Comparison of ENCODE assay signal across 8 cellular contexts in genomic region chr5:150449491-150450339, GRCh38. TPM values are rescaled to one million over a fixed set of nuclear protein-coding genes. Genes with fewer than 3 reads are reported as not detected.
A peak's percentile ranks its signal among the peaks of the same experiment; 100 is the strongest.
DNase-seq lines count a peak whose midpoint lies in the region; ATAC-seq and TF ChIP-seq lines count a peak whose summit lies in the region.

Gene RPS14, minus strand, starts transcription at chr5:150449739. Its CDS starts 2,006 bp downstream, at chr5:150447733.

- DNase-seq in CD4-positive, alpha-beta T cell: peak; percentile 89 to 96 (median 93)
- DNase-seq in NCI-H774 (lab: John Stamatoyannopoulos, UW): peak; percentile 89
- DNase-seq in activated CD4-positive, alpha-beta T cell treated with anti-CD3 and anti-CD28 coated beads, Interleukin-2, amount 50 U/mL, for 48 hours: peak; percentile 96 to 97
- peak; percentile 96 for DNase-seq in lower lobe of right lung
- DNase-seq in stimulated activated CD4-positive, alpha-beta T cell treated with anti-CD3 and anti-CD28 coated beads, TNF-alpha, amount 100 ng/mL, for 24 hours (ENCODE audit: low read depth in 3 of 3): peak; percentile 89 to 95 (median 91)

- H3K27me3 Mint-ChIP-seq in CD4-positive, alpha-beta T cell: no peaks in the 10 kb centered on the region

- peak within 1 kb of the TSS; percentile 98 for H3K27ac Mint-ChIP-seq in CD4-positive, alpha-beta T cell

- H3K9me3 ChIP-seq in CD4-positive, alpha-beta T cell (ENCODE audit: control insufficient read depth, low read length): no peaks in the 10 kb centered on the region
- H3K9me3 ChIP-seq in duodenal mucosa (ENCODE audit: control insufficient read depth in 1 of 2, low read length in 2 of 2) (no peaks in the 10 kb centered on the region), lower lobe of right lung (no peaks in the 10 kb centered on the region)

- H3K9ac ChIP-seq in duodenal mucosa (ENCODE audit: low read depth in 1 of 2, low read length in 2 of 2): peak within 1 kb of the TSS; percentile 92 to 98

- POLR2A ChIA-PET in CD4-positive, alpha-beta T cell (lab: Charles Lee): interaction anchor here (0.6 to 3.9 kb wide), 27 partner anchors 8 to 1322 kb away, joined by 3 to 72 read pairs (median 4); partner anchors contain the start of genes CD74, DCTN4, G3BP1 and GM2A

- peaks cover 25 to 33% of the 10 kb centered on the region in 2 donors for H3K36me3 ChIP-seq in duodenal mucosa (ENCODE audit: control insufficient read depth in 1 of 2, insufficient read depth in 2 of 2, low read length in 2 of 2)
- peaks cover 37% of the 10 kb centered on the region for H3K36me3 ChIP-seq in lower lobe of right lung

- peaks cover 2% of the 10 kb centered on the region for H3K9me3 Mint-ChIP-seq in CD4-positive, alpha-beta T cell

- ATAC-seq in CD4-positive, alpha-beta T cell (ENCODE audit: poor library complexity): peak; percentile 88
- ATAC-seq in GM19397 (IDR thresholded peaks at IDR 0.05; ENCODE audit: unreplicated experiment): peak; percentile 92
- peak; percentile 93 for ATAC-seq in HG03571 (IDR thresholded peaks at IDR 0.05; ENCODE audit: unreplicated experiment)
- peak; percentile 98 to 99 for ATAC-seq in lower lobe of right lung

- H3K4me1 ChIP-seq in duodenal mucosa (ENCODE audit: control insufficient read depth in 1 of 2, insufficient read depth in 2 of 2, low read length in 2 of 2) (peaks cover 19 to 22% of the 10 kb centered on the region in 2 donors), lower lobe of right lung (peaks cover 23% of the 10 kb centered on the region)

- H3K36me3 Mint-ChIP-seq in CD4-positive, alpha-beta T cell (ENCODE audit: low read depth): peaks cover 52% of the 10 kb centered on the region

- H3K4me3 Mint-ChIP-seq in CD4-positive, alpha-beta T cell: peak within 1 kb of the TSS; percentile 96

- intact Hi-C loops in CD4-positive, alpha-beta T cell (cut with DNase I, micrococcal nuclease): loop anchor here (1.0 to 10.0 kb wide), 7 partner anchors 37 to 1315 kb away; partner anchors contain the start of genes CD74 (in 1 of the 2), DCTN4 (in 1 of the 2), HMGXB3 (in 1 of the 2) and TIGD6 (in 1 of the 2)
- intact Hi-C loops in lower lobe of right lung (cut with DNase I): no loop called here

- TF ChIP-seq CTCF in CD4-positive, alpha-beta T cell (IDR thresholded peaks at IDR 0.05): peak; percentile 94
- TF ChIP-seq CTCF in lower lobe of right lung (IDR thresholded peaks at IDR 0.05): peak; percentile 91

- peak within 1 kb of the TSS; percentile 94 for H3K27ac ChIP-seq in CD4-positive, alpha-beta T cell (ENCODE audit: low read depth, low read length)
- peak within 1 kb of the TSS; percentile 98 for H3K27ac ChIP-seq in duodenal mucosa (ENCODE audit: low read depth, low read length)
- peak within 1 kb of the TSS; percentile 95 for H3K27ac ChIP-seq in lower lobe of right lung

- CTCF ChIA-PET in CD4-positive, alpha-beta T cell (lab: Charles Lee): interaction anchor here (0.6 to 2.1 kb wide), 16 partner anchors 9 to 459 kb away, joined by 3 to 14 read pairs (median 5); partner anchors contain the start of genes CD74, IRGM, RBM22 and SMIM3

- peaks cover 39% of the 10 kb centered on the region for H3K4me1 Mint-ChIP-seq in CD4-positive, alpha-beta T cell (ENCODE audit: low read depth)

- peak within 1 kb of the TSS; percentile 77 to 95 for H3K4me3 ChIP-seq in duodenal mucosa (ENCODE audit: low read depth in 1 of 2, low read length in 2 of 2)
- H3K4me3 ChIP-seq in lower lobe of right lung: peak within 1 kb of the TSS; percentile 94

- H3K27me3 ChIP-seq in CD4-positive, alpha-beta T cell (ENCODE audit: control insufficient read depth, insufficient read depth, low read length): no peaks in the 10 kb centered on the region
- H3K27me3 ChIP-seq in duodenal mucosa (ENCODE audit: control insufficient read depth in 1 of 2, insufficient read depth in 2 of 2, low read length in 2 of 2) (no peaks in the 10 kb centered on the region), lower lobe of right lung (ENCODE audit: low read depth) (no peaks in the 10 kb centered on the region)

RNA-seq across cellular contexts. Expression of gene RPS14, which starts in this region (rescaled TPM):
- 1,000 to 10,000 TPM; 5,224 to 5,317 TPM for total RNA-seq in CD4-positive, alpha-beta T cell
- total RNA-seq in lower lobe of right lung: 1,651 TPM

Comparison
In these comparisons a context has a peak if more than half of its experiments do, and no peak if none do; other contexts are left out.
1. Peak in every context shown above with its lines: DNase-seq, ATAC-seq, H3K4me3 ChIP-seq and H3K27ac ChIP-seq.